ENCODE assay signal across 1 cellular context in genomic region chr7:43784030-43785001, GRCh38.
TF ChIP-seq lines count a peak whose summit lies in the region.

No MANE protein-coding gene starts in this region.

TF ChIP-seq in GM12878, 131 proteins besides CTCF, POLR2A, EP300 and RAD21 (continues in another document):
- TF ChIP-seq MTA3 (IDR thresholded peaks at IDR 0.05; ENCODE audit: borderline replicate concordance, low read length) (peak; percentile 53; the same call in 1 of the 2 replicates), DPF2 (IDR thresholded peaks at IDR 0.05) (peak; percentile 61; the same call in 1 of the 2 replicates), BHLHE40 (IDR thresholded peaks at IDR 0.05; ENCODE audit: borderline replicate concordance in 1 of 2, low read depth in 2 of 2, low read length in 1 of 2) (no peak; a peak in 1 of 4 replicates), RCOR1 (conservative IDR thresholded peaks at IDR 0.05; ENCODE audit: low read depth, low read length) (no peak), MEF2A (IDR thresholded peaks at IDR 0.05; ENCODE audit: insufficient read depth, low read depth, low read length) (peak; percentile 47; the same call in 1 of the 2 replicates), NBN (IDR thresholded peaks at IDR 0.05) (peak; percentile 47; the same call in 1 of the 2 replicates), KDM1A (IDR thresholded peaks at IDR 0.05; ENCODE audit: borderline replicate concordance) (no peak), FOS (IDR thresholded peaks at IDR 0.05; ENCODE audit: borderline replicate concordance, extremely low read depth, insufficient read length) (no peak), CEBPB (IDR thresholded peaks at IDR 0.05; ENCODE audit: borderline replicate concordance in 1 of 2, low read depth in 2 of 2, low read length in 2 of 2) (no peak), USF2 (IDR thresholded peaks at IDR 0.05; ENCODE audit: borderline replicate concordance, low read depth, low read length) (no peak), MAX (IDR thresholded peaks at IDR 0.05; ENCODE audit: low read depth, low read length) (no peak), NR2C2 (IDR thresholded peaks at IDR 0.05; ENCODE audit: borderline replicate concordance, control insufficient read depth, insufficient read length, low read depth) (no peak), ETV6 (conservative IDR thresholded peaks at IDR 0.05 in 1 of 2, IDR thresholded peaks at IDR 0.05 in 1 of 2; ENCODE audit: borderline replicate concordance in 1 of 2, low read depth in 1 of 2) (peak in 1 of 2 experiments; percentile 22; a peak in 1 of 4 replicates), MXI1 (IDR thresholded peaks at IDR 0.05; ENCODE audit: low read depth, low read length) (no peak), POLR2AphosphoS2 (IDR thresholded peaks at IDR 0.05; ENCODE audit: low read depth, low read length) (no peak), CREM (IDR thresholded peaks at IDR 0.05; ENCODE audit: low read depth) (0 out of 2 replicates have a peak, but pooled peaks have one; percentile 61), CBX5 (IDR thresholded peaks at IDR 0.05; ENCODE audit: low read depth) (0 out of 2 replicates have a peak, but pooled peaks have one; percentile 36), CBX3 (IDR thresholded peaks at IDR 0.05; ENCODE audit: borderline replicate concordance, low read depth) (no peak), KAT2A (conservative IDR thresholded peaks at IDR 0.05; ENCODE audit: control insufficient read depth, low read depth, low read length) (no peak), RUNX3 (IDR thresholded peaks at IDR 0.05; ENCODE audit: low read length) (peak; percentile 86), BMI1 (IDR thresholded peaks at IDR 0.05; ENCODE audit: borderline replicate concordance) (no peak), EED (IDR thresholded peaks at IDR 0.05; ENCODE audit: low read depth) (peak; percentile 68), POU2F2 (IDR thresholded peaks at IDR 0.05; ENCODE audit: borderline replicate concordance, low read depth, low read length) (no peak), MEF2B (IDR thresholded peaks at IDR 0.05; ENCODE audit: partially characterized antibody, poor library complexity, severe bottlenecking) (no peak), HDAC2 (IDR thresholded peaks at IDR 0.05) (no peak), MYC (IDR thresholded peaks at IDR 0.05; ENCODE audit: insufficient read depth, insufficient read length, insufficient replicate concordance, low read length, severe bottlenecking) (no peak), EZH2 (IDR thresholded peaks at IDR 0.05; ENCODE audit: borderline replicate concordance, control insufficient read depth, low read depth, low read length) (no peak), BCL11A (IDR thresholded peaks at IDR 0.05; ENCODE audit: low read depth, low read length) (peak; percentile 37; the same call in 1 of the 2 replicates), ATF2 (IDR thresholded peaks at IDR 0.05; ENCODE audit: low read length) (no peak; the same call in 1 of the 2 replicates), RB1 (IDR thresholded peaks at IDR 0.05; ENCODE audit: borderline replicate concordance) (no peak), ZNF217 (IDR thresholded peaks at IDR 0.05) (no peak)
- TF ChIP-seq, protein P1, sequence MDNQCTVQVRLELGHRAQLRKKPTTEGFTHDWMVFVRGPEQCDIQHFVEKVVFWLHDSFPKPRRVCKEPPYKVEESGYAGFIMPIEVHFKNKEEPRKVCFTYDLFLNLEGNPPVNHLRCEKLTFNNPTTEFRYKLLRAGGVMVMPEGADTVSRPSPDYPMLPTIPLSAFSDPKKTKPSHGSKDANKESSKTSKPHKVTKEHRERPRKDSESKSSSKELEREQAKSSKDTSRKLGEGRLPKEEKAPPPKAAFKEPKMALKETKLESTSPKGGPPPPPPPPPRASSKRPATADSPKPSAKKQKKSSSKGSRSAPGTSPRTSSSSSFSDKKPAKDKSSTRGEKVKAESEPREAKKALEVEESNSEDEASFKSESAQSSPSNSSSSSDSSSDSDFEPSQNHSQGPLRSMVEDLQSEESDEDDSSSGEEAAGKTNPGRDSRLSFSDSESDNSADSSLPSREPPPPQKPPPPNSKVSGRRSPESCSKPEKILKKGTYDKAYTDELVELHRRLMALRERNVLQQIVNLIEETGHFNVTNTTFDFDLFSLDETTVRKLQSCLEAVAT (IDR thresholded peaks at IDR 0.05): peak; percentile 48
- TF ChIP-seq, protein P2, sequence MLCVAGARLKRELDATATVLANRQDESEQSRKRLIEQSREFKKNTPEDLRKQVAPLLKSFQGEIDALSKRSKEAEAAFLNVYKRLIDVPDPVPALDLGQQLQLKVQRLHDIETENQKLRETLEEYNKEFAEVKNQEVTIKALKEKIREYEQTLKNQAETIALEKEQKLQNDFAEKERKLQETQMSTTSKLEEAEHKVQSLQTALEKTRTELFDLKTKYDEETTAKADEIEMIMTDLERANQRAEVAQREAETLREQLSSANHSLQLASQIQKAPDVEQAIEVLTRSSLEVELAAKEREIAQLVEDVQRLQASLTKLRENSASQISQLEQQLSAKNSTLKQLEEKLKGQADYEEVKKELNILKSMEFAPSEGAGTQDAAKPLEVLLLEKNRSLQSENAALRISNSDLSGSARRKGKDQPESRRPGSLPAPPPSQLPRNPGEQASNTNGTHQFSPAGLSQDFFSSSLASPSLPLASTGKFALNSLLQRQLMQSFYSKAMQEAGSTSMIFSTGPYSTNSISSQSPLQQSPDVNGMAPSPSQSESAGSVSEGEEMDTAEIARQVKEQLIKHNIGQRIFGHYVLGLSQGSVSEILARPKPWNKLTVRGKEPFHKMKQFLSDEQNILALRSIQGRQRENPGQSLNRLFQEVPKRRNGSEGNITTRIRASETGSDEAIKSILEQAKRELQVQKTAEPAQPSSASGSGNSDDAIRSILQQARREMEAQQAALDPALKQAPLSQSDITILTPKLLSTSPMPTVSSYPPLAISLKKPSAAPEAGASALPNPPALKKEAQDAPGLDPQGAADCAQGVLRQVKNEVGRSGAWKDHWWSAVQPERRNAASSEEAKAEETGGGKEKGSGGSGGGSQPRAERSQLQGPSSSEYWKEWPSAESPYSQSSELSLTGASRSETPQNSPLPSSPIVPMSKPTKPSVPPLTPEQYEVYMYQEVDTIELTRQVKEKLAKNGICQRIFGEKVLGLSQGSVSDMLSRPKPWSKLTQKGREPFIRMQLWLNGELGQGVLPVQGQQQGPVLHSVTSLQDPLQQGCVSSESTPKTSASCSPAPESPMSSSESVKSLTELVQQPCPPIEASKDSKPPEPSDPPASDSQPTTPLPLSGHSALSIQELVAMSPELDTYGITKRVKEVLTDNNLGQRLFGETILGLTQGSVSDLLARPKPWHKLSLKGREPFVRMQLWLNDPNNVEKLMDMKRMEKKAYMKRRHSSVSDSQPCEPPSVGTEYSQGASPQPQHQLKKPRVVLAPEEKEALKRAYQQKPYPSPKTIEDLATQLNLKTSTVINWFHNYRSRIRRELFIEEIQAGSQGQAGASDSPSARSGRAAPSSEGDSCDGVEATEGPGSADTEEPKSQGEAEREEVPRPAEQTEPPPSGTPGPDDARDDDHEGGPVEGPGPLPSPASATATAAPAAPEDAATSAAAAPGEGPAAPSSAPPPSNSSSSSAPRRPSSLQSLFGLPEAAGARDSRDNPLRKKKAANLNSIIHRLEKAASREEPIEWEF (IDR thresholded peaks at IDR 0.05; ENCODE audit: insufficient replicate concordance, low read depth, low read length): no peak
- TF ChIP-seq, protein P3, sequence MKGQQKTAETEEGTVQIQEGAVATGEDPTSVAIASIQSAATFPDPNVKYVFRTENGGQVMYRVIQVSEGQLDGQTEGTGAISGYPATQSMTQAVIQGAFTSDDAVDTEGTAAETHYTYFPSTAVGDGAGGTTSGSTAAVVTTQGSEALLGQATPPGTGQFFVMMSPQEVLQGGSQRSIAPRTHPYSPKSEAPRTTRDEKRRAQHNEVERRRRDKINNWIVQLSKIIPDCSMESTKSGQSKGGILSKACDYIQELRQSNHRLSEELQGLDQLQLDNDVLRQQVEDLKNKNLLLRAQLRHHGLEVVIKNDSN (IDR thresholded peaks at IDR 0.05; ENCODE audit: borderline replicate concordance, extremely low read length, insufficient read depth, low read depth, low read length): no peak
- TF ChIP-seq, protein P4, sequence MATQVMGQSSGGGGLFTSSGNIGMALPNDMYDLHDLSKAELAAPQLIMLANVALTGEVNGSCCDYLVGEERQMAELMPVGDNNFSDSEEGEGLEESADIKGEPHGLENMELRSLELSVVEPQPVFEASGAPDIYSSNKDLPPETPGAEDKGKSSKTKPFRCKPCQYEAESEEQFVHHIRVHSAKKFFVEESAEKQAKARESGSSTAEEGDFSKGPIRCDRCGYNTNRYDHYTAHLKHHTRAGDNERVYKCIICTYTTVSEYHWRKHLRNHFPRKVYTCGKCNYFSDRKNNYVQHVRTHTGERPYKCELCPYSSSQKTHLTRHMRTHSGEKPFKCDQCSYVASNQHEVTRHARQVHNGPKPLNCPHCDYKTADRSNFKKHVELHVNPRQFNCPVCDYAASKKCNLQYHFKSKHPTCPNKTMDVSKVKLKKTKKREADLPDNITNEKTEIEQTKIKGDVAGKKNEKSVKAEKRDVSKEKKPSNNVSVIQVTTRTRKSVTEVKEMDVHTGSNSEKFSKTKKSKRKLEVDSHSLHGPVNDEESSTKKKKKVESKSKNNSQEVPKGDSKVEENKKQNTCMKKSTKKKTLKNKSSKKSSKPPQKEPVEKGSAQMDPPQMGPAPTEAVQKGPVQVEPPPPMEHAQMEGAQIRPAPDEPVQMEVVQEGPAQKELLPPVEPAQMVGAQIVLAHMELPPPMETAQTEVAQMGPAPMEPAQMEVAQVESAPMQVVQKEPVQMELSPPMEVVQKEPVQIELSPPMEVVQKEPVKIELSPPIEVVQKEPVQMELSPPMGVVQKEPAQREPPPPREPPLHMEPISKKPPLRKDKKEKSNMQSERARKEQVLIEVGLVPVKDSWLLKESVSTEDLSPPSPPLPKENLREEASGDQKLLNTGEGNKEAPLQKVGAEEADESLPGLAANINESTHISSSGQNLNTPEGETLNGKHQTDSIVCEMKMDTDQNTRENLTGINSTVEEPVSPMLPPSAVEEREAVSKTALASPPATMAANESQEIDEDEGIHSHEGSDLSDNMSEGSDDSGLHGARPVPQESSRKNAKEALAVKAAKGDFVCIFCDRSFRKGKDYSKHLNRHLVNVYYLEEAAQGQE (IDR thresholded peaks at IDR 0.05; ENCODE audit: low read depth, low read length): no peak
- TF ChIP-seq, protein P5, sequence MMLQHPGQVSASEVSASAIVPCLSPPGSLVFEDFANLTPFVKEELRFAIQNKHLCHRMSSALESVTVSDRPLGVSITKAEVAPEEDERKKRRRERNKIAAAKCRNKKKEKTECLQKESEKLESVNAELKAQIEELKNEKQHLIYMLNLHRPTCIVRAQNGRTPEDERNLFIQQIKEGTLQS (IDR thresholded peaks at IDR 0.05; ENCODE audit: borderline replicate concordance, extremely low read depth, low read depth, low read length): no peak
- TF ChIP-seq, protein P6, sequence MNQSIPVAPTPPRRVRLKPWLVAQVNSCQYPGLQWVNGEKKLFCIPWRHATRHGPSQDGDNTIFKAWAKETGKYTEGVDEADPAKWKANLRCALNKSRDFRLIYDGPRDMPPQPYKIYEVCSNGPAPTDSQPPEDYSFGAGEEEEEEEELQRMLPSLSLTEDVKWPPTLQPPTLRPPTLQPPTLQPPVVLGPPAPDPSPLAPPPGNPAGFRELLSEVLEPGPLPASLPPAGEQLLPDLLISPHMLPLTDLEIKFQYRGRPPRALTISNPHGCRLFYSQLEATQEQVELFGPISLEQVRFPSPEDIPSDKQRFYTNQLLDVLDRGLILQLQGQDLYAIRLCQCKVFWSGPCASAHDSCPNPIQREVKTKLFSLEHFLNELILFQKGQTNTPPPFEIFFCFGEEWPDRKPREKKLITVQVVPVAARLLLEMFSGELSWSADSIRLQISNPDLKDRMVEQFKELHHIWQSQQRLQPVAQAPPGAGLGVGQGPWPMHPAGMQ (IDR thresholded peaks at IDR 0.05; ENCODE audit: borderline replicate concordance): no peak
- TF ChIP-seq, protein P7, sequence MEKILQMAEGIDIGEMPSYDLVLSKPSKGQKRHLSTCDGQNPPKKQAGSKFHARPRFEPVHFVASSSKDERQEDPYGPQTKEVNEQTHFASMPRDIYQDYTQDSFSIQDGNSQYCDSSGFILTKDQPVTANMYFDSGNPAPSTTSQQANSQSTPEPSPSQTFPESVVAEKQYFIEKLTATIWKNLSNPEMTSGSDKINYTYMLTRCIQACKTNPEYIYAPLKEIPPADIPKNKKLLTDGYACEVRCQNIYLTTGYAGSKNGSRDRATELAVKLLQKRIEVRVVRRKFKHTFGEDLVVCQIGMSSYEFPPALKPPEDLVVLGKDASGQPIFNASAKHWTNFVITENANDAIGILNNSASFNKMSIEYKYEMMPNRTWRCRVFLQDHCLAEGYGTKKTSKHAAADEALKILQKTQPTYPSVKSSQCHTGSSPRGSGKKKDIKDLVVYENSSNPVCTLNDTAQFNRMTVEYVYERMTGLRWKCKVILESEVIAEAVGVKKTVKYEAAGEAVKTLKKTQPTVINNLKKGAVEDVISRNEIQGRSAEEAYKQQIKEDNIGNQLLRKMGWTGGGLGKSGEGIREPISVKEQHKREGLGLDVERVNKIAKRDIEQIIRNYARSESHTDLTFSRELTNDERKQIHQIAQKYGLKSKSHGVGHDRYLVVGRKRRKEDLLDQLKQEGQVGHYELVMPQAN (conservative IDR thresholded peaks at IDR 0.05): no peak
